In the genomic region with DNA sequence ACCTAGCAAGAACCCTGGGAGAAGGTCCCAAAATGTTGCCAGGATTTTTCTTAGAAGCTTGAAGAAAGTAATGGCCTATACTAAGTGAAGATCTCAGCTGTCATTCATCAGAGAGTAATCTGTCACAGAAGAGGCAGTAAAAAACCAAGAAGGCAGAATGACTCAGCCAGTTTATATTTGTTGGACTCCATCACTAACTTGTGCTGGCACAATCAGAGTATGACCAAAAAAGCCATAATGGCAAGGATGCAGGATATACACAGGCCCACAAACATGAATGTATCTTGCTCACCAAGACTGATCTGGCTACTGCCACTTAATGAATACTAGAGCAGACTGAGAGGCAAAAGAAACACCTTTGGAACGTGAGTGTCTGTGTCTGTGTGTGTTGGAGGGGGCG, we compare ENCODE assay signal across 24 cellular contexts.
"Had no signal": no experiment of that assay in that cellular context is flagged by ENCODE, and none has a peak within 500 bp of the region (broad histone marks: within the 10 kb centered on the region; RNA-seq: fewer than 3 reads in every experiment).

No MANE protein-coding gene starts in this region.

- DNase-seq: activated CD4-positive, alpha-beta memory T cell treated with anti-CD3 and anti-CD28 coated beads, Interleukin-2, amount 10 ng/mL, durations not matched to agents 7 days and 5 days; activated CD4-positive, alpha-beta T cell treated with anti-CD3 and anti-CD28 coated beads, Interleukin-2, amount 10 ng/mL, durations not matched to agents 24 days and 14 days; activated CD4-positive, CD25-positive, alpha-beta regulatory T cell treated with anti-CD3 and anti-CD28 coated beads, Interleukin-2, amount 50 U/mL, for 72 hours; activated CD8-positive, alpha-beta memory T cell treated with anti-CD3 and anti-CD28 coated beads, Interleukin-2, amount 50 U/mL, for 48 hours; activated gamma-delta T cell; activated naive CD4-positive, alpha-beta T cell treated with anti-CD3 and anti-CD28 coated beads, Interleukin-2, amount 10 ng/mL, durations not matched to agents 7 days and 5 days; activated naive CD8-positive, alpha-beta T cell treated with anti-CD3 and anti-CD28 coated beads, Interleukin-2, amount 10 ng/mL, durations not matched to agents 7 days and 5 days; activated T-cell treated with anti-CD3 and anti-CD28 coated beads, Interleukin-2, amount 50 U/mL, for 24 hours; brain microvascular endothelial cell; dorsolateral prefrontal cortex; effector memory CD8-positive, alpha-beta T cell; erythroblast; foreskin fibroblast; heart right ventricle; left lung; lower lobe of right lung; mesenchymal stem cell; posterior cingulate gyrus; right lobe of liver; stimulated activated CD4-positive, alpha-beta T cell treated with anti-CD3 and anti-CD28 coated beads, Interleukin-4, amount 100 ng/mL, for 24 hours; substantia nigra; T-helper 17 cell; upper lobe of right lung had no signal

- ATAC-seq: effector memory CD8-positive, alpha-beta T cell; heart right ventricle; left lung; lower lobe of right lung; right lobe of liver; stimulated activated effector memory CD8-positive, alpha-beta T cell treated with anti-CD3 and anti-CD28 coated beads, Interleukin-12 subunit alpha, Interleukin-12 subunit beta, amount 100 ng/mL, for 72 hours; T-helper 17 cell; upper lobe of right lung had no signal
